ENCODE assay signal across 1 cellular context in genomic region chr21:37383066-37383465, GRCh38.
TF ChIP-seq lines count a peak whose summit lies in the region.

No MANE protein-coding gene starts in this region.

TF ChIP-seq in K562, 482 proteins besides CTCF, POLR2A, EP300 and RAD21 (continued from another document and continues in another):
- TF ChIP-seq CXXC5 (CRISPR knock-in tag; IDR thresholded peaks at IDR 0.05), result no peak
- 0 out of 2 replicates have a peak, but pooled peaks have one; percentile 5 for TF ChIP-seq CBFA2T2 (conservative IDR thresholded peaks at IDR 0.05)
- TF ChIP-seq, protein P1, sequence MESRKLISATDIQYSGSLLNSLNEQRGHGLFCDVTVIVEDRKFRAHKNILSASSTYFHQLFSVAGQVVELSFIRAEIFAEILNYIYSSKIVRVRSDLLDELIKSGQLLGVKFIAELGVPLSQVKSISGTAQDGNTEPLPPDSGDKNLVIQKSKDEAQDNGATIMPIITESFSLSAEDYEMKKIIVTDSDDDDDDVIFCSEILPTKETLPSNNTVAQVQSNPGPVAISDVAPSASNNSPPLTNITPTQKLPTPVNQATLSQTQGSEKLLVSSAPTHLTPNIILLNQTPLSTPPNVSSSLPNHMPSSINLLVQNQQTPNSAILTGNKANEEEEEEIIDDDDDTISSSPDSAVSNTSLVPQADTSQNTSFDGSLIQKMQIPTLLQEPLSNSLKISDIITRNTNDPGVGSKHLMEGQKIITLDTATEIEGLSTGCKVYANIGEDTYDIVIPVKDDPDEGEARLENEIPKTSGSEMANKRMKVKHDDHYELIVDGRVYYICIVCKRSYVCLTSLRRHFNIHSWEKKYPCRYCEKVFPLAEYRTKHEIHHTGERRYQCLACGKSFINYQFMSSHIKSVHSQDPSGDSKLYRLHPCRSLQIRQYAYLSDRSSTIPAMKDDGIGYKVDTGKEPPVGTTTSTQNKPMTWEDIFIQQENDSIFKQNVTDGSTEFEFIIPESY (CRISPR knock-in tag; IDR thresholded peaks at IDR 0.05), result no peak
- no peak for TF ChIP-seq ZFP30 (CRISPR knock-in tag; IDR thresholded peaks at IDR 0.05; ENCODE audit: borderline replicate concordance)
- TF ChIP-seq, protein P2, sequence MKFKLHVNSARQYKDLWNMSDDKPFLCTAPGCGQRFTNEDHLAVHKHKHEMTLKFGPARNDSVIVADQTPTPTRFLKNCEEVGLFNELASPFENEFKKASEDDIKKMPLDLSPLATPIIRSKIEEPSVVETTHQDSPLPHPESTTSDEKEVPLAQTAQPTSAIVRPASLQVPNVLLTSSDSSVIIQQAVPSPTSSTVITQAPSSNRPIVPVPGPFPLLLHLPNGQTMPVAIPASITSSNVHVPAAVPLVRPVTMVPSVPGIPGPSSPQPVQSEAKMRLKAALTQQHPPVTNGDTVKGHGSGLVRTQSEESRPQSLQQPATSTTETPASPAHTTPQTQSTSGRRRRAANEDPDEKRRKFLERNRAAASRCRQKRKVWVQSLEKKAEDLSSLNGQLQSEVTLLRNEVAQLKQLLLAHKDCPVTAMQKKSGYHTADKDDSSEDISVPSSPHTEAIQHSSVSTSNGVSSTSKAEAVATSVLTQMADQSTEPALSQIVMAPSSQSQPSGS (CRISPR knock-in tag; IDR thresholded peaks at IDR 0.05), result no peak
- TF ChIP-seq, protein P3, sequence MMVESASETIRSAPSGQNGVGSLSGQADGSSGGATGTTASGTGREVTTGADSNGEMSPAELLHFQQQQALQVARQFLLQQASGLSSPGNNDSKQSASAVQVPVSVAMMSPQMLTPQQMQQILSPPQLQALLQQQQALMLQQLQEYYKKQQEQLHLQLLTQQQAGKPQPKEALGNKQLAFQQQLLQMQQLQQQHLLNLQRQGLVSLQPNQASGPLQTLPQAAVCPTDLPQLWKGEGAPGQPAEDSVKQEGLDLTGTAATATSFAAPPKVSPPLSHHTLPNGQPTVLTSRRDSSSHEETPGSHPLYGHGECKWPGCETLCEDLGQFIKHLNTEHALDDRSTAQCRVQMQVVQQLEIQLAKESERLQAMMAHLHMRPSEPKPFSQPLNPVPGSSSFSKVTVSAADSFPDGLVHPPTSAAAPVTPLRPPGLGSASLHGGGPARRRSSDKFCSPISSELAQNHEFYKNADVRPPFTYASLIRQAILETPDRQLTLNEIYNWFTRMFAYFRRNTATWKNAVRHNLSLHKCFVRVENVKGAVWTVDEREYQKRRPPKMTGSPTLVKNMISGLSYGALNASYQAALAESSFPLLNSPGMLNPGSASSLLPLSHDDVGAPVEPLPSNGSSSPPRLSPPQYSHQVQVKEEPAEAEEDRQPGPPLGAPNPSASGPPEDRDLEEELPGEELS (CRISPR knock-in tag; IDR thresholded peaks at IDR 0.05; ENCODE audit: borderline replicate concordance), result no peak
- TF ChIP-seq ZSCAN32 (CRISPR knock-in tag; IDR thresholded peaks at IDR 0.05), result no peak
- no peak for TF ChIP-seq RBM34 (IDR thresholded peaks at IDR 0.05; ENCODE audit: borderline replicate concordance, insufficient read depth, low read length)
- 0 out of 2 replicates have a peak, but pooled peaks have one; percentile 16 for TF ChIP-seq TEAD4 (IDR thresholded peaks at IDR 0.05; ENCODE audit: low read length)
- TF ChIP-seq TEAD4 (CRISPR knock-in tag; IDR thresholded peaks at IDR 0.05; ENCODE audit: borderline replicate concordance), result no peak
- no peak for TF ChIP-seq DEAF1 (CRISPR knock-in tag; IDR thresholded peaks at IDR 0.05)
- TF ChIP-seq NELFE (IDR thresholded peaks at IDR 0.05; ENCODE audit: insufficient read depth, insufficient read length), result no peak
- TF ChIP-seq, protein P4, sequence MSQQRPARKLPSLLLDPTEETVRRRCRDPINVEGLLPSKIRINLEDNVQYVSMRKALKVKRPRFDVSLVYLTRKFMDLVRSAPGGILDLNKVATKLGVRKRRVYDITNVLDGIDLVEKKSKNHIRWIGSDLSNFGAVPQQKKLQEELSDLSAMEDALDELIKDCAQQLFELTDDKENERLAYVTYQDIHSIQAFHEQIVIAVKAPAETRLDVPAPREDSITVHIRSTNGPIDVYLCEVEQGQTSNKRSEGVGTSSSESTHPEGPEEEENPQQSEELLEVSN (IDR thresholded peaks at IDR 0.05; ENCODE audit: borderline replicate concordance in 1 of 2, extremely low read depth in 1 of 2, insufficient read depth in 1 of 2, insufficient read length in 1 of 2, low read depth in 1 of 2, low read length in 1 of 2, poor library complexity in 1 of 2, severe bottlenecking in 1 of 2), result no peak
- TF ChIP-seq, protein P5, sequence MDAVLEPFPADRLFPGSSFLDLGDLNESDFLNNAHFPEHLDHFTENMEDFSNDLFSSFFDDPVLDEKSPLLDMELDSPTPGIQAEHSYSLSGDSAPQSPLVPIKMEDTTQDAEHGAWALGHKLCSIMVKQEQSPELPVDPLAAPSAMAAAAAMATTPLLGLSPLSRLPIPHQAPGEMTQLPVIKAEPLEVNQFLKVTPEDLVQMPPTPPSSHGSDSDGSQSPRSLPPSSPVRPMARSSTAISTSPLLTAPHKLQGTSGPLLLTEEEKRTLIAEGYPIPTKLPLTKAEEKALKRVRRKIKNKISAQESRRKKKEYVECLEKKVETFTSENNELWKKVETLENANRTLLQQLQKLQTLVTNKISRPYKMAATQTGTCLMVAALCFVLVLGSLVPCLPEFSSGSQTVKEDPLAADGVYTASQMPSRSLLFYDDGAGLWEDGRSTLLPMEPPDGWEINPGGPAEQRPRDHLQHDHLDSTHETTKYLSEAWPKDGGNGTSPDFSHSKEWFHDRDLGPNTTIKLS (IDR thresholded peaks at IDR 0.05; ENCODE audit: borderline replicate concordance, low read depth), result no peak
- peak; percentile 57 for TF ChIP-seq CBFA2T3 (IDR thresholded peaks at IDR 0.05)
- no peak for TF ChIP-seq STAT5A (IDR thresholded peaks at IDR 0.05; ENCODE audit: borderline replicate concordance, low read length)
- TF ChIP-seq, protein P6, sequence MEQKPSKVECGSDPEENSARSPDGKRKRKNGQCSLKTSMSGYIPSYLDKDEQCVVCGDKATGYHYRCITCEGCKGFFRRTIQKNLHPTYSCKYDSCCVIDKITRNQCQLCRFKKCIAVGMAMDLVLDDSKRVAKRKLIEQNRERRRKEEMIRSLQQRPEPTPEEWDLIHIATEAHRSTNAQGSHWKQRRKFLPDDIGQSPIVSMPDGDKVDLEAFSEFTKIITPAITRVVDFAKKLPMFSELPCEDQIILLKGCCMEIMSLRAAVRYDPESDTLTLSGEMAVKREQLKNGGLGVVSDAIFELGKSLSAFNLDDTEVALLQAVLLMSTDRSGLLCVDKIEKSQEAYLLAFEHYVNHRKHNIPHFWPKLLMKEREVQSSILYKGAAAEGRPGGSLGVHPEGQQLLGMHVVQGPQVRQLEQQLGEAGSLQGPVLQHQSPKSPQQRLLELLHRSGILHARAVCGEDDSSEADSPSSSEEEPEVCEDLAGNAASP (IDR thresholded peaks at IDR 0.05), result no peak
- TF ChIP-seq ZNF165 (CRISPR knock-in tag; IDR thresholded peaks at IDR 0.05; ENCODE audit: borderline replicate concordance), result no peak
- TF ChIP-seq TAF15 (IDR thresholded peaks at IDR 0.05; ENCODE audit: low read depth, low read length), result no peak
- peak; percentile 55; the same call in 1 of the 2 replicates for TF ChIP-seq CEBPB (tag; IDR thresholded peaks at IDR 0.05)
- TF ChIP-seq, protein P7, sequence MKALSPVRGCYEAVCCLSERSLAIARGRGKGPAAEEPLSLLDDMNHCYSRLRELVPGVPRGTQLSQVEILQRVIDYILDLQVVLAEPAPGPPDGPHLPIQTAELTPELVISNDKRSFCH (CRISPR knock-in tag; IDR thresholded peaks at IDR 0.05), result no peak
- TF ChIP-seq, protein P7 (tag; IDR thresholded peaks at IDR 0.05), result no peak
- TF ChIP-seq THAP12 (CRISPR knock-in tag; IDR thresholded peaks at IDR 0.05), result no peak
- TF ChIP-seq HMBOX1 (IDR thresholded peaks at IDR 0.05), result peak; percentile 49; the same call in 1 of the 2 replicates
- no peak for TF ChIP-seq LCOR (CRISPR knock-in tag; IDR thresholded peaks at IDR 0.05)
- no peak for TF ChIP-seq ZNF143 (CRISPR knock-in tag; IDR thresholded peaks at IDR 0.05)
- no peak for TF ChIP-seq ZBTB12 (CRISPR knock-in tag; IDR thresholded peaks at IDR 0.05)
- TF ChIP-seq, protein P8, sequence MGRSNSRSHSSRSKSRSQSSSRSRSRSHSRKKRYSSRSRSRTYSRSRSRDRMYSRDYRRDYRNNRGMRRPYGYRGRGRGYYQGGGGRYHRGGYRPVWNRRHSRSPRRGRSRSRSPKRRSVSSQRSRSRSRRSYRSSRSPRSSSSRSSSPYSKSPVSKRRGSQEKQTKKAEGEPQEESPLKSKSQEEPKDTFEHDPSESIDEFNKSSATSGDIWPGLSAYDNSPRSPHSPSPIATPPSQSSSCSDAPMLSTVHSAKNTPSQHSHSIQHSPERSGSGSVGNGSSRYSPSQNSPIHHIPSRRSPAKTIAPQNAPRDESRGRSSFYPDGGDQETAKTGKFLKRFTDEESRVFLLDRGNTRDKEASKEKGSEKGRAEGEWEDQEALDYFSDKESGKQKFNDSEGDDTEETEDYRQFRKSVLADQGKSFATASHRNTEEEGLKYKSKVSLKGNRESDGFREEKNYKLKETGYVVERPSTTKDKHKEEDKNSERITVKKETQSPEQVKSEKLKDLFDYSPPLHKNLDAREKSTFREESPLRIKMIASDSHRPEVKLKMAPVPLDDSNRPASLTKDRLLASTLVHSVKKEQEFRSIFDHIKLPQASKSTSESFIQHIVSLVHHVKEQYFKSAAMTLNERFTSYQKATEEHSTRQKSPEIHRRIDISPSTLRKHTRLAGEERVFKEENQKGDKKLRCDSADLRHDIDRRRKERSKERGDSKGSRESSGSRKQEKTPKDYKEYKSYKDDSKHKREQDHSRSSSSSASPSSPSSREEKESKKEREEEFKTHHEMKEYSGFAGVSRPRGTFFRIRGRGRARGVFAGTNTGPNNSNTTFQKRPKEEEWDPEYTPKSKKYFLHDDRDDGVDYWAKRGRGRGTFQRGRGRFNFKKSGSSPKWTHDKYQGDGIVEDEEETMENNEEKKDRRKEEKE (IDR thresholded peaks at IDR 0.05; ENCODE audit: borderline replicate concordance in 1 of 2, control insufficient read depth in 1 of 2, low read depth in 2 of 2, low read length in 1 of 2), result no peak
- no peak for TF ChIP-seq POLR2H (tag; IDR thresholded peaks at IDR 0.05; ENCODE audit: low read depth)
- TF ChIP-seq MTA3 (IDR thresholded peaks at IDR 0.05; ENCODE audit: borderline replicate concordance), result no peak
- TF ChIP-seq CTBP1 (IDR thresholded peaks at IDR 0.05; ENCODE audit: borderline replicate concordance), result 0 out of 2 replicates have a peak, but pooled peaks have one; percentile 17
- no peak for TF ChIP-seq GTF2E2 (tag; IDR thresholded peaks at IDR 0.05)
- TF ChIP-seq RCOR1 (IDR thresholded peaks at IDR 0.05; ENCODE audit: borderline replicate concordance in 1 of 2, low read depth in 2 of 2, low read length in 2 of 2), result peak in 1 of 2 experiments; percentile 85; a peak in 2 of 4 replicates
- peak; percentile 80 to 81 for TF ChIP-seq KDM1A (IDR thresholded peaks at IDR 0.05)
- TF ChIP-seq ZNF707 (CRISPR knock-in tag; conservative IDR thresholded peaks at IDR 0.05), result no peak
- TF ChIP-seq DPF2 (IDR thresholded peaks at IDR 0.05), result no peak
- TF ChIP-seq SMARCC2 (IDR thresholded peaks at IDR 0.05; ENCODE audit: low read depth), result no peak
- TF ChIP-seq CHCHD3 (CRISPR knock-in tag; IDR thresholded peaks at IDR 0.05), result no peak
- TF ChIP-seq ZNF507 (tag; conservative IDR thresholded peaks at IDR 0.05), result no peak
- TF ChIP-seq ZNF224 (CRISPR knock-in tag; IDR thresholded peaks at IDR 0.05), result no peak
- TF ChIP-seq ELF1 (tag; IDR thresholded peaks at IDR 0.05), result no peak
- no peak for TF ChIP-seq NR1H2 (CRISPR knock-in tag; IDR thresholded peaks at IDR 0.05)
- no peak for TF ChIP-seq BRD4 (IDR thresholded peaks at IDR 0.05)
